ENCODE assay signal across 1 cellular context in genomic region chr1:99146129-99146848, GRCh38.
TF ChIP-seq lines count a peak whose summit lies in the region.

No MANE protein-coding gene starts in this region.

TF ChIP-seq in HEK293T, 16 proteins besides CTCF, POLR2A, EP300 and RAD21 (continued from another document):
- TF ChIP-seq PKNOX1 (IDR thresholded peaks at IDR 0.05) = no peak
